ENCODE assay signal across 8 cellular contexts in the genomic region with DNA sequence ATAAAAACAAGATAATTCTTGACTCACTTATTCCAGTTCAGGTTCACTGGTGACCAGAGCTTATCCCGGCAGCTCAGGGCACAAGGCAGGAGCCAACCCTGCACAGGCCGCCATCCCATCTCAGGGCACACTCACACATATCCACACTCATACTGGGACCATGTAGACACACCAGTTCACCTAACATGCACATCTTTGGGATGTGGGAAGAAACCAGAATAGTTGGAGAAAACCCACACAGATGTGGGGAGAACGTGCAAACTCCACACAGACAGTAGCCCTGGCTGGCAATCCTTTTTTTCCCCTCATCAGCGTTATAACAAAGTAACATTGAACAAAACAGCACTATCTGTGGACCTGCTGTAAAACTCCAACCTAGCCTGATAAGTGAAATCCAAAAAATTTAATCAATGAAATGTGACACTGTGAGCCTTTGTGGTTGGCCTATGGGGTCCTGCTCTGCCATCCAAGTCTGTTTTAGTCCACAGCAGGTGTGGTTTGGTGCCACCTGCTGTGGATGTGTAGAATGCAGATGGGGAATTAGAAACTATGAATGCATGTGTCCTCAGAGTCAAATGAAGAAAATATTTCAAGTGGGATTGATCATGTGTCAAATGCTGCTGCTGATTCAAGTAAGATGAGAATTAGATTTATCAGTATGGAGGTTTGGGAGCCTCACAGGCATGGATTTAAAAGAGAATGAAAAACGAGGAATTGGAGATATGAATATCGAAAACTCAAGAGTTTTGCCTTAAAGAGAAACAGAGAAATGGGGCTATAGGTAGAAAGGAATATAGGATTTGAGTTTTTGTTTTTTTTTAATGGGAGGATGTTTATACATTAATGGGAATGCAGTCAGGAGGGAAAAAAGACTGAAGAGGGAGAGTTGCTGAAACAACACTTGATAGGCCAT. TPM values are rescaled to one million over a fixed set of nuclear protein-coding genes. Genes with fewer than 3 reads are reported as not detected.
DNase-seq lines count a peak whose midpoint lies in the region; ATAC-seq, FAIRE-seq and TF ChIP-seq lines count a peak whose summit lies in the region.

No MANE protein-coding gene starts in this region.

- no peaks in the 10 kb centered on the region for H3K27me3 ChIP-seq in BJ (ENCODE audit: control insufficient read depth, insufficient read depth, low read length)
- H3K27me3 ChIP-seq in pancreas = no peaks in the 10 kb centered on the region

- CTCF ChIA-PET in BJ (lab: Yijun Ruan, JAX) = interaction anchor here (0.6 to 1.7 kb wide), 5 partner anchors 10 to 191 kb away, joined by 3 to 12 read pairs (median 4); no protein-coding TSS in a partner anchor

- intact Hi-C loops in pancreas (cut with DNase I) = loop anchor here in 1 of 3 donors (10.0 kb wide), 1 partner anchor 194 kb away; no protein-coding TSS in a partner anchor

- DNase-seq in BJ (ENCODE audit: low read depth) (no peak), GM18507 (ENCODE audit: extremely low spot score, insufficient read length, low read depth) (peak; percentile 12), NCI-H82 (lab: John Stamatoyannopoulos, UW) (peak; percentile 75), fibroblast of the aortic adventitia (ENCODE audit: low read depth) (peak; percentile 40), pancreas (peak in 3 of 6 donors; percentile 25 to 60 (median 29))
- DNase-seq in activated T-cell treated with anti-CD3 and anti-CD28 coated beads, Interleukin-2, amount 50 U/mL, for 1 hour = peak; percentile 37

- H3K9me3 ChIP-seq in pancreas = no peaks in the 10 kb centered on the region

- 72 to 81% methylated on average over 6 of the region's 6 CpGs for WGBS in pancreas, 2 donors

- H3K4me3 ChIP-seq in BJ (ENCODE audit: low read depth, low read length) (no peak overlapping the region), fibroblast of the aortic adventitia (ENCODE audit: low read depth, low read length) (no peak overlapping the region), pancreas (no peak overlapping the region)

- H3K4me1 ChIP-seq in pancreas = peaks cover 0 to 16% (median 3%) of the 10 kb centered on the region in 3 donors

- TF ChIP-seq CTCF in BJ (IDR thresholded peaks at IDR 0.05; ENCODE audit: insufficient read depth, low read depth, low read length) (peak; percentile 79), fibroblast of the aortic adventitia (IDR thresholded peaks at IDR 0.05; ENCODE audit: insufficient read depth, low read length) (peak; percentile 72), pancreas (IDR thresholded peaks at IDR 0.05) (peak; percentile 28 to 63 (median 47))

- peak; percentile 88 for ATAC-seq in HG03175 (IDR thresholded peaks at IDR 0.05; ENCODE audit: unreplicated experiment)
- peak; percentile 74 to 91 (median 88) for ATAC-seq in pancreas
- no peak for ATAC-seq in HG02840 (IDR thresholded peaks at IDR 0.05; ENCODE audit: low FRiP score, unreplicated experiment)

- H3K36me3 ChIP-seq in BJ (ENCODE audit: control insufficient read depth, insufficient read depth, low read length) = peaks cover 14% of the 10 kb centered on the region
- H3K36me3 ChIP-seq in pancreas = peaks cover 0 to 42% (median 17%) of the 10 kb centered on the region in 3 donors

- POLR2A ChIA-PET in BJ (lab: Charles Lee) = no interaction called here

- H3K27ac ChIP-seq in pancreas = no peak overlapping the region

- peak; percentile 73 for FAIRE-seq in GM18507 (lab: Jason Lieb, UNC)
- FAIRE-seq in pancreas (lab: Jason Lieb, UNC) = no peak

RNA-seq across cellular contexts. Expression of a gene that starts 47.0 kb away (rescaled TPM):
- polyA plus RNA-seq in BJ (2011; rRNA removed) (53.6 and 139 TPM in 2 replicates), pancreas (10 to 100 TPM; 30.0 to 47.9 TPM)
- polyA minus RNA-seq in BJ (2011; rRNA and poly(A)+ RNA removed) = 21.4 and 26.6 TPM in 2 replicates
- total RNA-seq in fibroblast of the aortic adventitia (ENCODE audit: low replicate concordance) (119 and 129 TPM in 2 replicates), pancreas (10 to 100 TPM; 40.2 to 73.4 (median 54.4) TPM)
